In genomic region chr7:41820117-41820671, GRCh38 we compare ENCODE assay signal across 18 cellular contexts.
"Had no signal": no experiment of that assay in that cellular context is flagged by ENCODE, and none has a peak within 500 bp of the region (broad histone marks: within the 10 kb centered on the region; RNA-seq: fewer than 3 reads in every experiment).

No MANE protein-coding gene starts in this region.

- H3K36me3 ChIP-seq: brain microvascular endothelial cell, left ventricle myocardium inferior, right lobe of liver, upper lobe of left lung, vagina had no signal

- H3K9me3 ChIP-seq: mucosa of descending colon, right lobe of liver, upper lobe of left lung, vagina had no signal

- H3K27me3 ChIP-seq: brain microvascular endothelial cell, right lobe of liver, upper lobe of left lung, vagina had no signal

- H3K4me1 ChIP-seq: left ventricle myocardium inferior, right lobe of liver, upper lobe of left lung, vagina had no signal

- ATAC-seq: activated CD8-positive, alpha-beta T cell treated with anti-CD3 and anti-CD28 coated beads, Interleukin-2, amount 10 ng/mL, durations not matched to agents 7 days and 5 days; activated naive CD4-positive, alpha-beta T cell treated with anti-CD3 and anti-CD28 coated beads, Interleukin-2, amount 50 U/mL, for 72 hours; activated T-cell treated with anti-CD3 and anti-CD28 coated beads, Interleukin-2, amount 50 U/mL, for 72 hours; mucosa of descending colon; right lobe of liver; stimulated activated effector memory CD8-positive, alpha-beta T cell treated with anti-CD3 and anti-CD28 coated beads, Interleukin-12 subunit alpha, Interleukin-12 subunit beta, amount 100 ng/mL, for 72 hours had no signal

- H3K4me3 ChIP-seq: left ventricle myocardium inferior, lung, mucosa of descending colon, right lobe of liver, skin epidermis, upper lobe of left lung, vagina had no signal

- DNase-seq: activated B cell treated with CpG ODN at 0.5 μM for 24 hours; activated CD8-positive, alpha-beta T cell treated with anti-CD3 and anti-CD28 coated beads, Interleukin-2, amount 10 ng/mL, durations not matched to agents 7 days and 5 days; activated naive CD4-positive, alpha-beta T cell; activated T-cell treated with anti-CD3 and anti-CD28 coated beads for 4 hours; activated T-cell treated with anti-CD3 and anti-CD28 coated beads, Interleukin-2, amount 50 U/mL, for 72 hours; brain microvascular endothelial cell; caudate nucleus; foreskin melanocyte; left ventricle myocardium inferior; mucosa of descending colon; right lobe of liver; stimulated activated CD4-positive, alpha-beta T cell treated with anti-CD3 and anti-CD28 coated beads, Interleukin-4, amount 100 ng/mL, for 24 hours; upper lobe of left lung had no signal

- H3K27ac ChIP-seq: brain microvascular endothelial cell, left ventricle myocardium inferior, right lobe of liver, skin epidermis, upper lobe of left lung, vagina had no signal
